ENCODE assay signal across 1 cellular context in the genomic region with DNA sequence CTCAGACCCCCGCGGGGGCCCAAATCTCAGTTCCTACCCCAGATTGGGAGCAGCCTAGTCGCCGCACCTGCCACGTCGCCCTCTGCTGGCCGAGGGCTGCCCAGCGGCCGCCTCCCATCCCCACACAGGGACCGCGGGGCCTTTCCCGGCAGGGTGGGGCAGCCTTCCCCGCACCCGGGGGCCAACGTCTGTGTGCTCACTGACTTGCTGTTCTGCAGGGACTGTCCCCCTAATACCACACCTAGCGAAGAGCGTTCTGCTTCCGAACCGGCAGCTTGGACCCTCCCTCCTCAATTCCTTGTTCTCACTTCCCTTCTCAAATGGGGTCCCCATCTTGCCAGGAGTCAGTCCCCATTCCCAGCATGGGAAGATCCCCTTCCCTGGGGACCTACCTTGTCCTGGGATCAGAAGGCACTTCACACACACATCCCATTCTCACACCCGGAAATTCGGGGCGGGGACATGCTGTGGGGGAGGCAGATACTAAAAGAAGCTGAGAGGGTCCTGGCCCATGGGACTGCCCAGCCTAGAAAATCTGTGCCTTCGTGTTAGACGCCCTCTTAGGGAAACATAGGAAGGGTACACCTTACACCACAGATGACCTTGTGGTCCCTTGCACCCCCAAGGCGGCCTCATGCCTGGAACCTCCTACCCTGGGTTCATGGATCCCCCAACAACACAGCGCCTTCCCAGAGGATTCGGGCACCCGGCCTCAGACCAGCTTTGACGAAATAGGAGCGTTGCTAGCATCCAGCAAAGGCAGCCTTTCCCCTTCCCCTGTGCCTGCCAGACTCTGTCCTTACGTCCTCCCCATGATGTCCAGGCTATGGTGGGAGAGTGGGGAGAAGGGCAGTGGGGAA.
TF ChIP-seq lines count a peak whose summit lies in the region.

No MANE protein-coding gene starts in this region.

TF ChIP-seq in liver, 16 proteins besides CTCF, POLR2A, EP300 and RAD21 (continued from another document):
- TF ChIP-seq HNF4A (conservative IDR thresholded peaks at IDR 0.05) (no peak), REST (IDR thresholded peaks at IDR 0.05) (no peak), RXRA (IDR thresholded peaks at IDR 0.05) (no peak), NR2F2 (IDR thresholded peaks at IDR 0.05) (no peak), TAF1 (conservative IDR thresholded peaks at IDR 0.05) (no peak), JUND (IDR thresholded peaks at IDR 0.05) (no peak), YY1 (IDR thresholded peaks at IDR 0.05) (no peak), GABPA (IDR thresholded peaks at IDR 0.05 in 1 of 2, conservative IDR thresholded peaks at IDR 0.05 in 1 of 2) (no peak), ATF3 (IDR thresholded peaks at IDR 0.05) (no peak)
